Comparison of ENCODE assay signal across 12 cellular contexts in the genomic region with DNA sequence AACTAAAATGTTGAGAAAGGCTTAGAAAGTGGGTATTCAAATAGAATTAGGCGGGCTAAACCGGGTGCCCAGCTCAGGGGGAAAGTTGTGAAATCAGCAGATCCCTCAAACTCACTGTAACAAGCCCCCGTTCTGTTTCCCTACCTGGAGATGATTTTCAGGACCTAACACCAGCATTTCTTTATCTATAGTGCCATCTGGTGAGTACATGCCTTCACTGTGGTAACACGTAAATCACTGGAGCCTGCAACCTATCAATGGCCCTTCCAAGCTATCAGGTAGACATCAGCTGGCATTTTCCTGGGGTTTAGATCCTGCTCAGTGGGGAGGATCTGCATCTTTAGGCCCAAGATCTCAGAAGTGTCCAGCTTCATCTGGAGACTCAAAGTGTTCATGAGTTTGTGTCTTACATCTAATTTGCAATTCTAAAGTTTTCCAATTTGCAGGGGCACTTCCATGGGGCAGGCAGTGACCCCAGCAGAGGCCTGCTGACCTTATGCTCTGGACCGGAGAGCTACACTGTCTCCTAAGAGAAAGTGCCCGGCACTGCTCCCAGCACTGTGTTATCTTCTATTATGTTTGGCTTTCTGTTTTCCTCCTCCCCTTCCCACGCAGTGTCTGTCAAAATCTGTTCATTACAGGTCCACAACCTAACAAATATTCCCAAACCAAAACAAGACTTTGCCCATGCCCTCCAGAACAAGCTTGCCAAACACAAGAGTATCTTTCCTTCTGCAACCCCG.
A peak's percentile ranks its signal among the peaks of the same experiment; 100 is the strongest.
DNase-seq lines count a peak whose midpoint lies in the region; ATAC-seq, FAIRE-seq and TF ChIP-seq lines count a peak whose summit lies in the region.
"Had no signal": no experiment of that assay in that cellular context is flagged by ENCODE, and none has a peak within 500 bp of the region (broad histone marks: within the 10 kb centered on the region; RNA-seq: fewer than 3 reads in every experiment).

No MANE protein-coding gene starts in this region.

- H3K4me3 ChIP-seq in A549, result no peak overlapping the region
- no peak overlapping the region for H3K4me3 ChIP-seq in H1 (ENCODE audit: extremely low read depth in 1 of 4, insufficient read depth in 2 of 4, low read depth in 3 of 4, low read length in 4 of 4)
- H3K4me3 ChIP-seq: SK-N-MC, testis had no signal

- H2AK5ac ChIP-seq in H1 (ENCODE audit: low read depth, low read length), result no peak overlapping the region

- no peak overlapping the region for H4K8ac ChIP-seq in H1 (ENCODE audit: extremely low read depth, insufficient read depth, low read length)

- no peaks in the 10 kb centered on the region for H3K79me1 ChIP-seq in H1 (ENCODE audit: low read depth, low read length)

- TF ChIP-seq RAD21 in A549 (conservative IDR thresholded peaks at IDR 0.05 in 1 of 2, IDR thresholded peaks at IDR 0.05 in 1 of 2), result peak; percentile 58 to 59
- TF ChIP-seq RAD21 in H1 (IDR thresholded peaks at IDR 0.05 in 1 of 2, conservative IDR thresholded peaks at IDR 0.05 in 1 of 2; ENCODE audit: low read depth in 2 of 2, low read length in 2 of 2), result peak; percentile 82 to 88

- no peak for TF ChIP-seq EP300 in A549 (IDR thresholded peaks at IDR 0.05)
- no peak for TF ChIP-seq EP300 in H1 (IDR thresholded peaks at IDR 0.05; ENCODE audit: borderline replicate concordance in 1 of 2, low read depth in 2 of 2, low read length in 2 of 2)

- FAIRE-seq in A549 (lab: Jason Lieb, UNC) (peak; percentile 7), H1 (lab: Jason Lieb, UNC) (peak; percentile 69)
- FAIRE-seq: frontal cortex had no signal

- H2BK5ac ChIP-seq in H1 (ENCODE audit: low read depth, low read length), result no peak overlapping the region

- WGBS in A549 (ENCODE audit: missing lambda C conversion rate), result 20% methylated on average over 8 of the region's 8 CpGs
- 72% methylated on average over 8 of the region's 8 CpGs; no CpG with 5 or more reads in 1 of the 2 experiments for WGBS in H1 (ENCODE audit: extremely low coverage in 1 of 2, insufficient coverage in 1 of 2, insufficient read length in 1 of 2, insufficient replicate concordance in 2 of 2, low coverage in 1 of 2, low lambda C conversion rate in 2 of 2, missing lambda C conversion rate in 1 of 2), 2 experiments

- ATAC-seq in A549 (peak; percentile 72 to 73; a peak in 5 of 6 replicates), HG02884 (IDR thresholded peaks at IDR 0.05; ENCODE audit: unreplicated experiment) (no peak), GM18519 (IDR thresholded peaks at IDR 0.05; ENCODE audit: low FRiP score, unreplicated experiment) (no peak)

- H3K14ac ChIP-seq in H1 (ENCODE audit: insufficient read length), result no peak overlapping the region

- H3K4ac ChIP-seq in H1 (replicated peaks; ENCODE audit: insufficient read length, low read depth, low read length), result no peak overlapping the region

- DNase-seq in A549 (ENCODE audit: low read depth in 1 of 2, low spot score in 1 of 2) (peak; percentile 22 to 25), NCI-H524 treated with DMSO at 0.1 percent for 48 hours (lab: John Stamatoyannopoulos, UW) (peak; percentile 19), H1 (ENCODE audit: low read depth in 1 of 2, low spot score in 2 of 2) (no peak), GOT3 (lab: John Stamatoyannopoulos, UW) (no peak)
- DNase-seq in activated CD4-positive, alpha-beta memory T cell treated with anti-CD3 and anti-CD28 coated beads for 36 hours, result no peak
- DNase-seq: C1 segment of cervical spinal cord, testis had no signal

- H2BK12ac ChIP-seq in H1 (ENCODE audit: low read depth, low read length), result no peak overlapping the region

- no peak overlapping the region for H2BK120ac ChIP-seq in H1 (replicated peaks; ENCODE audit: low read depth, low read length)

- no peak overlapping the region for H3K56ac ChIP-seq in H1 (replicated peaks; ENCODE audit: insufficient read length, low read depth, low read length)

- no peak overlapping the region for H2BK15ac ChIP-seq in H1 (ENCODE audit: low read length)

- H3K27me3 ChIP-seq in H1 (replicated peaks in 1 of 4; ENCODE audit: control insufficient read depth in 3 of 4, extremely low read depth in 1 of 4, insufficient read depth in 3 of 4, low read length in 3 of 4), result no peaks in the 10 kb centered on the region; a peak in 1 of 7 replicates
- H3K27me3 ChIP-seq: testis had no signal

- H3K27ac Mint-ChIP-seq in activated CD4-positive, alpha-beta memory T cell treated with anti-CD3 and anti-CD28 coated beads for 36 hours, result no peak overlapping the region

- CTCF ChIA-PET in A549 (lab: Yijun Ruan, JAX), result interaction anchor here (0.6 to 6.3 kb wide), 10 partner anchors 10 to 1223 kb away, joined by 3 to 76 read pairs (median 6); no protein-coding TSS in a partner anchor
- CTCF ChIA-PET in H1 (lab: Charles Lee; ENCODE audit: partially characterized antibody), result interaction anchor here (0.7 to 6.1 kb wide), 21 partner anchors 10 to 575 kb away, joined by 3 to 90 read pairs (median 4); no protein-coding TSS in a partner anchor
- CTCF ChIA-PET in activated CD4-positive, alpha-beta memory T cell treated with anti-CD3 and anti-CD28 coated beads for 36 hours (lab: Charles Lee), result interaction anchor here (1.1 to 2.4 kb wide), 2 partner anchors 10 to 128 kb away, joined by 3 to 10 read pairs; no protein-coding TSS in a partner anchor

- H3K9me3 Mint-ChIP-seq in activated CD4-positive, alpha-beta memory T cell treated with anti-CD3 and anti-CD28 coated beads for 36 hours, result no peaks in the 10 kb centered on the region

- intact Hi-C loops in activated CD4-positive, alpha-beta memory T cell treated with anti-CD3 and anti-CD28 coated beads for 36 hours (cut with micrococcal nuclease), result no loop called here

- TF ChIP-seq POLR2A in A549 (IDR thresholded peaks at IDR 0.05; ENCODE audit: low read length) (no peak), H1 (IDR thresholded peaks at IDR 0.05; ENCODE audit: control extremely low read depth in 1 of 2, low read depth in 2 of 2, low read length in 2 of 2) (no peak)

- peaks cover 3% of the 10 kb centered on the region for H3K27me3 Mint-ChIP-seq in activated CD4-positive, alpha-beta memory T cell treated with anti-CD3 and anti-CD28 coated beads for 36 hours

- no peak overlapping the region for H3K4me2 ChIP-seq in A549
- no peak overlapping the region for H3K4me2 ChIP-seq in H1 (ENCODE audit: insufficient read depth in 1 of 2, low read depth in 2 of 2, low read length in 2 of 2)

- TF ChIP-seq CTCF in A549 (IDR thresholded peaks at IDR 0.05) (peak; percentile 41), GM12873 (IDR thresholded peaks at IDR 0.05; ENCODE audit: insufficient read depth, low read depth, low read length, missing control alignments) (peak; percentile 33), H1 (IDR thresholded peaks at IDR 0.05; ENCODE audit: control extremely low read depth in 1 of 3, insufficient read depth in 1 of 3, low read depth in 1 of 3, low read length in 3 of 3) (peak in 2 of 3 experiments; percentile 66 to 72; a peak in 3 of 4 replicates)

- no peak overlapping the region for H3K23ac ChIP-seq in H1 (ENCODE audit: insufficient read length)

- H3K18ac ChIP-seq in H1 (ENCODE audit: extremely low read depth, low read length), result no peak overlapping the region

- H3K4me1 ChIP-seq in A549 (no peaks in the 10 kb centered on the region), H1 (replicated peaks in 1 of 4; ENCODE audit: control insufficient read depth in 3 of 4, insufficient read depth in 4 of 4, low read length in 3 of 4) (no peaks in the 10 kb centered on the region)
- H3K4me1 ChIP-seq: testis had no signal

- no peaks in the 10 kb centered on the region for H3K4me1 Mint-ChIP-seq in activated CD4-positive, alpha-beta memory T cell treated with anti-CD3 and anti-CD28 coated beads for 36 hours (ENCODE audit: low read depth)

- H3K36me3 Mint-ChIP-seq in activated CD4-positive, alpha-beta memory T cell treated with anti-CD3 and anti-CD28 coated beads for 36 hours, result no peaks in the 10 kb centered on the region

- no peak overlapping the region for H4K91ac ChIP-seq in H1 (replicated peaks; ENCODE audit: insufficient read length, low read length)

- no peaks in the 10 kb centered on the region; the same call in 1 of the 2 replicates for H3K23me2 ChIP-seq in H1 (ENCODE audit: low read depth, low read length)

- H3K9me3 ChIP-seq in A549, result no peaks in the 10 kb centered on the region
- no peaks in the 10 kb centered on the region for H3K9me3 ChIP-seq in H1 (ENCODE audit: insufficient read depth in 2 of 2, low read depth in 1 of 2, low read length in 1 of 2)
- H3K9me3 ChIP-seq: testis had no signal

- no peak overlapping the region for H3K4me3 Mint-ChIP-seq in activated CD4-positive, alpha-beta memory T cell treated with anti-CD3 and anti-CD28 coated beads for 36 hours

- H4K20me1 ChIP-seq in H1 (replicated peaks in 1 of 2; ENCODE audit: control insufficient read depth in 1 of 2, insufficient read depth in 2 of 2, low read length in 2 of 2), result no peaks in the 10 kb centered on the region

- H3K9ac ChIP-seq in H1 (replicated peaks in 1 of 4; ENCODE audit: extremely low read depth in 1 of 4, low read depth in 3 of 4, low read length in 3 of 4), result no peak overlapping the region

- H3K79me2 ChIP-seq in H1 (ENCODE audit: control insufficient read depth in 1 of 2, insufficient read depth in 2 of 2, low read length in 2 of 2), result no peaks in the 10 kb centered on the region

- no peak overlapping the region for H2AFZ ChIP-seq in H1 (ENCODE audit: low read length)

- no peak overlapping the region for H2BK20ac ChIP-seq in H1 (ENCODE audit: low read length)

- POLR2A ChIA-PET in A549 (lab: Yijun Ruan, JAX) (no interaction called here), H1 (lab: Charles Lee; ENCODE audit: partially characterized antibody) (interaction anchor here (1.3 kb wide), 1 partner anchor 148 kb away, joined by 4 read pairs; no protein-coding TSS in a partner anchor)
- POLR2A ChIA-PET in activated CD4-positive, alpha-beta memory T cell treated with anti-CD3 and anti-CD28 coated beads for 36 hours (lab: Charles Lee), result no interaction called here

- H3K36me3 ChIP-seq in H1 (ENCODE audit: control insufficient read depth in 2 of 4, insufficient read depth in 4 of 4, low read length in 3 of 4), result no peaks in the 10 kb centered on the region

- no peak overlapping the region for H3K27ac ChIP-seq in A549
- no peak overlapping the region for H3K27ac ChIP-seq in H1 (ENCODE audit: low read depth, low read length)
- H3K27ac ChIP-seq: SK-N-MC, testis had no signal

- no peak overlapping the region for H4K5ac ChIP-seq in H1 (ENCODE audit: insufficient read length, low read depth, low read length)

TF ChIP-seq in A549, 52 proteins besides CTCF, POLR2A, EP300 and RAD21:
- TF ChIP-seq SMC3 (IDR thresholded peaks at IDR 0.05), result peak; percentile 50; the same call in 2 of the 3 replicates
- no peak for TF ChIP-seq CEBPB (IDR thresholded peaks at IDR 0.05)
TF ChIP-seq in A549: peak in this region for 1.

TF ChIP-seq in H1, 55 proteins besides CTCF, POLR2A, EP300 and RAD21 (continues in another document):
- TF ChIP-seq KDM5A (IDR thresholded peaks at IDR 0.05; ENCODE audit: low read length), result no peak
- no peak for TF ChIP-seq SIN3A (conservative IDR thresholded peaks at IDR 0.05 in 1 of 2, IDR thresholded peaks at IDR 0.05 in 1 of 2; ENCODE audit: low read depth in 1 of 2, low read length in 2 of 2)
- no peak for TF ChIP-seq BRCA1 (IDR thresholded peaks at IDR 0.05; ENCODE audit: low read depth, low read length)
- TF ChIP-seq RFX5 (IDR thresholded peaks at IDR 0.05; ENCODE audit: borderline replicate concordance, low read depth, low read length), result no peak
- TF ChIP-seq CEBPB (IDR thresholded peaks at IDR 0.05; ENCODE audit: low read depth, low read length), result peak; percentile 39; the same call in 1 of the 2 replicates

Comparison
In these comparisons a context has a peak if more than half of its experiments do, and no peak if none do; other contexts are left out.
1. ATAC-seq: peak in A549 (2 of 2); none in HG02884 (single experiment) and GM18519 (single experiment).
2. DNase-seq: peak in A549 (2 of 2) and NCI-H524 treated with DMSO at 0.1 percent for 48 hours (single experiment); none in H1 (0 of 2), GOT3 (single experiment) and activated CD4-positive, alpha-beta memory T cell treated with anti-CD3 and anti-CD28 coated beads for 36 hours (single experiment).
3. Of the 18 proteins assayed by ChIP-seq in both H1 and A549: peak only in H1: CEBPB; only in A549: none; in both: CTCF and RAD21; in neither: 15.
4. Peak in every context shown above with its lines, with median percentiles within 50 percentile points of each other: CTCF ChIP-seq.